20 cellular contexts compared by ENCODE assay signal in the genomic region with DNA sequence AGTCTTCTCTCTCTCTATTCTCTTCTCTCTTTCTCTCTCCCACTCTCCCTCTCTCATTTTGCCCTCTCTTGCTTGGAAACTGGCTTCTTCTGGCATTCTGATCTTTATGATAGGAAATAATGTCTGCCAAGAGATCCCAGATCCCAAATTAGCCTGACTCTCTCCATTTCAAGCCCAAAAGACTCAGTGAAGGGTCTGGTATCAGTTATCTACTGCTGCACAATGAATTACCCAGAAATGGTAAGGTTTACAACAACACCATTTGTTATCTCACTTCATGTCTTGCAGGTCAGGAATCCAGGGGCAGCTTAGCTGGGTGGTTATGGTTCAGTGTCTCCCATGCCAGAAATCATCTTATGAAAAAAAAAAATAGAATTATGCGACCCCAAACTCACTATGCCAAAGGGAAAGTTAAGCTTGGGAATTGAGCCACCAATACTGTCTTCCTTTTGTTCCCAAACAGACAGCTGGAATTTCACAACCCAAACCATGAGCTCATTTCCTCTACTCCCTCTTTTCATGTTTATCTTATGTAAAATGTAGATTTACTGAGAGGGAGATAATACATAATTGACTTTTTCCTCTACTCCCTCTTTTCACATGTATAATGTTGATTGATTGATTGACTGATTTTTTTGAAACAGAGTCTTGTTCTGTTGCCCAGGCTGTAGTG.
DNase-seq lines count a peak whose midpoint lies in the region; ATAC-seq and TF ChIP-seq lines count a peak whose summit lies in the region.
"Had no signal": no experiment of that assay in that cellular context is flagged by ENCODE, and none has a peak within 500 bp of the region (broad histone marks: within the 10 kb centered on the region; RNA-seq: fewer than 3 reads in every experiment).

No MANE protein-coding gene starts in this region.

- no CpG with 5 or more reads among the region's 1 CpG for WGBS in IMR-90 (ENCODE audit: extremely low coverage in 2 of 2, insufficient read length in 1 of 2), 2 experiments

- H3K14ac ChIP-seq in IMR-90 (replicated peaks; ENCODE audit: low read depth, low read length) = no peak overlapping the region

- no peak overlapping the region for H2AK9ac ChIP-seq in IMR-90 (replicated peaks; ENCODE audit: low read depth, low read length, poor library complexity)

- no peak overlapping the region for H3K4me3 ChIP-seq in AG10803 (ENCODE audit: low read length)
- H3K4me3 ChIP-seq in IMR-90 (ENCODE audit: insufficient read depth, low read depth, low read length) = no peak overlapping the region
- H3K4me3 ChIP-seq: pancreas had no signal

- H3K9me3 ChIP-seq in IMR-90 (ENCODE audit: control insufficient read depth, insufficient read depth, low read length) = no peaks in the 10 kb centered on the region
- H3K9me3 ChIP-seq: pancreas had no signal

- POLR2A ChIA-PET in IMR-90 (lab: Charles Lee; ENCODE audit: unreplicated experiment) = no interaction called here
- POLR2A ChIA-PET in RWPE1 (lab: Yijun Ruan, JAX; ENCODE audit: low non-redundant PET) = no interaction called here

- H3K4me1 Mint-ChIP-seq in endothelial cell (ENCODE audit: unreplicated experiment) (peaks cover 41% of the 10 kb centered on the region), mesothelial cell of epicardium (peaks cover 16% of the 10 kb centered on the region)
- H3K4me1 Mint-ChIP-seq: activated naive CD4-positive, alpha-beta T cell treated with anti-CD3 and anti-CD28 coated beads, Interleukin-2, amount 50 U/mL, for 24 hours; stimulated activated memory B cell treated with anti-CD40 and anti-IgM and Interleukin-4, amounts not matched to agents 10 μg/mL and 1 μg/mL and 100 μg/mL, for 72 hours had no signal

- H3K27me3 Mint-ChIP-seq in endothelial cell (ENCODE audit: unreplicated experiment) = peaks cover 1% of the 10 kb centered on the region
- H3K27me3 Mint-ChIP-seq in mesothelial cell of epicardium (ENCODE audit: low read depth) = peaks cover 28% of the 10 kb centered on the region

- H3K9me3 Mint-ChIP-seq in endothelial cell (ENCODE audit: unreplicated experiment) = no peaks in the 10 kb centered on the region
- no peaks in the 10 kb centered on the region for H3K9me3 Mint-ChIP-seq in mesothelial cell of epicardium
- H3K9me3 Mint-ChIP-seq: activated naive CD4-positive, alpha-beta T cell treated with anti-CD3 and anti-CD28 coated beads, Interleukin-2, amount 50 U/mL, for 24 hours; CD8-positive, alpha-beta T cell; HFFc6; stimulated activated memory B cell treated with anti-CD40 and anti-IgM and Interleukin-4, amounts not matched to agents 10 μg/mL and 1 μg/mL and 100 μg/mL, for 72 hours had no signal

- H3K27ac Mint-ChIP-seq in endothelial cell (ENCODE audit: unreplicated experiment) = peak overlapping the region; percentile 81
- H3K27ac Mint-ChIP-seq in mesothelial cell of epicardium = peak overlapping the region; percentile 64
- H3K27ac Mint-ChIP-seq: activated naive CD4-positive, alpha-beta T cell treated with anti-CD3 and anti-CD28 coated beads, Interleukin-2, amount 50 U/mL, for 24 hours; CD8-positive, alpha-beta T cell; HFFc6; stimulated activated memory B cell treated with anti-CD40 and anti-IgM and Interleukin-4, amounts not matched to agents 10 μg/mL and 1 μg/mL and 100 μg/mL, for 72 hours had no signal

- no peaks in the 10 kb centered on the region for H3K27me3 ChIP-seq in IMR-90 (ENCODE audit: control insufficient read depth, insufficient read depth, low read length)

- no peak overlapping the region for H3K9ac ChIP-seq in IMR-90 (ENCODE audit: low read depth, low read length)

- BruUV-seq in IMR-90 (replicated peaks; lab: Mats Ljungman, UMichigan) = no TSS peak

- CTCF ChIA-PET in IMR-90 (lab: Yijun Ruan, JAX) (interaction anchor here (0.6 kb wide), 1 partner anchor 93 kb away, joined by 5 read pairs; no protein-coding TSS in a partner anchor), RWPE1 (lab: Yijun Ruan, JAX) (interaction anchor here (0.6 to 1.1 kb wide), 2 partner anchors 535 to 665 kb away, joined by 3 to 4 read pairs; no protein-coding TSS in a partner anchor)

- H3K9me1 ChIP-seq in IMR-90 (ENCODE audit: insufficient read depth, low read length) = no peaks in the 10 kb centered on the region

- intact Hi-C loops in IMR-90 (cut with micrococcal nuclease) = no loop called here

- no peak overlapping the region for H3K4ac ChIP-seq in IMR-90 (ENCODE audit: low read depth, low read length)

- no peak for TF ChIP-seq CTCF in AG10803 (conservative IDR thresholded peaks at IDR 0.05; ENCODE audit: low read length)
- no peak for TF ChIP-seq CTCF in IMR-90 (conservative IDR thresholded peaks at IDR 0.05; ENCODE audit: low read depth, low read length)
- TF ChIP-seq CTCF in endothelial cell (IDR thresholded peaks at IDR 0.05; ENCODE audit: unreplicated experiment) = no peak
- TF ChIP-seq CTCF in mesothelial cell of epicardium (IDR thresholded peaks at IDR 0.05; ENCODE audit: unreplicated experiment) = no peak
- no peak for TF ChIP-seq CTCF in RWPE1 (conservative IDR thresholded peaks at IDR 0.05; ENCODE audit: low read depth)

- H4K5ac ChIP-seq in IMR-90 (ENCODE audit: low read depth, low read length) = no peak overlapping the region

- no peaks in the 10 kb centered on the region for H3K79me1 ChIP-seq in IMR-90 (ENCODE audit: low read depth in 1 of 2, low read length in 2 of 2)

- H3K36me3 Mint-ChIP-seq in endothelial cell (ENCODE audit: low read depth, unreplicated experiment) (no peaks in the 10 kb centered on the region), mesothelial cell of epicardium (no peaks in the 10 kb centered on the region)
- H3K36me3 Mint-ChIP-seq: activated naive CD4-positive, alpha-beta T cell treated with anti-CD3 and anti-CD28 coated beads, Interleukin-2, amount 50 U/mL, for 24 hours; CD8-positive, alpha-beta T cell; stimulated activated memory B cell treated with anti-CD40 and anti-IgM and Interleukin-4, amounts not matched to agents 10 μg/mL and 1 μg/mL and 100 μg/mL, for 72 hours had no signal

- no peak overlapping the region for H4K91ac ChIP-seq in IMR-90 (ENCODE audit: insufficient read depth, low read depth, low read length)

- ATAC-seq in IMR-90 (ENCODE audit: low read depth) (no peak), GM18873 (IDR thresholded peaks at IDR 0.05; ENCODE audit: low FRiP score, unreplicated experiment) (no peak), GM21515 (IDR thresholded peaks at IDR 0.05; ENCODE audit: unreplicated experiment) (no peak)
- ATAC-seq: CD8-positive, alpha-beta T cell; pancreas; stimulated activated memory B cell treated with anti-CD40 and anti-IgM and Interleukin-4, amounts not matched to agents 10 μg/mL and 1 μg/mL and 100 μg/mL, for 72 hours had no signal

- H3K56ac ChIP-seq in IMR-90 (ENCODE audit: extremely low read depth, insufficient read depth, low read length) = no peak overlapping the region

- H2BK120ac ChIP-seq in IMR-90 (ENCODE audit: low read depth, low read length) = no peak overlapping the region

- H3K27ac ChIP-seq in IMR-90 (ENCODE audit: insufficient read depth, low read length) (no peak overlapping the region), RWPE1 (no peak overlapping the region)
- H3K27ac ChIP-seq: pancreas had no signal

- no peak overlapping the region for H3K4me2 ChIP-seq in IMR-90 (ENCODE audit: low read depth, low read length)

- peak; percentile 16 for DNase-seq in AG10803 (ENCODE audit: low read depth)
- peak; percentile 22 for DNase-seq in IMR-90
- DNase-seq in endothelial cell (ENCODE audit: low spot score) = no peak
- DNase-seq in mesothelial cell of epicardium (ENCODE audit: low spot score in 2 of 2, unreplicated experiment in 2 of 2) = no peak
- no peak for DNase-seq in RWPE1 (ENCODE audit: low spot score)
- no peak for DNase-seq in activated naive CD4-positive, alpha-beta T cell treated with anti-CD3 and anti-CD28 coated beads, Interleukin-2, amount 50 U/mL, for 16 hours
- DNase-seq: ACHN; activated CD4-positive, alpha-beta T cell treated with anti-CD3 and anti-CD28 coated beads for 4 hours; activated T-cell treated with anti-CD3 and anti-CD28 coated beads for 4 hours; CD8-positive, alpha-beta T cell; effector CD4-positive, alpha-beta T cell; HFFc6; midbrain; NCI-H1105 treated with DMSO at 0.1 percent for 48 hours; pancreas; SHP77 had no signal

- H3K4me3 Mint-ChIP-seq in endothelial cell (ENCODE audit: unreplicated experiment) (no peak overlapping the region), mesothelial cell of epicardium (no peak overlapping the region)
- H3K4me3 Mint-ChIP-seq: activated naive CD4-positive, alpha-beta T cell treated with anti-CD3 and anti-CD28 coated beads, Interleukin-2, amount 50 U/mL, for 24 hours; CD8-positive, alpha-beta T cell; HFFc6; stimulated activated memory B cell treated with anti-CD40 and anti-IgM and Interleukin-4, amounts not matched to agents 10 μg/mL and 1 μg/mL and 100 μg/mL, for 72 hours had no signal

- no peak overlapping the region for H3K18ac ChIP-seq in IMR-90 (ENCODE audit: low read depth, low read length)

- H2AFZ ChIP-seq in IMR-90 (replicated peaks; ENCODE audit: low read length, poor library complexity) = no peak overlapping the region

- no peak overlapping the region for H2BK5ac ChIP-seq in IMR-90 (ENCODE audit: low read depth, low read length, poor library complexity, severe bottlenecking)

- in situ Hi-C loops in IMR-90 (cut with MboI; ENCODE audit: low sequenced_read_pairs) = no loop called here

- no peak overlapping the region for H3K23ac ChIP-seq in IMR-90 (ENCODE audit: low read depth, low read length)

- H3K4me1 ChIP-seq in IMR-90 (ENCODE audit: control insufficient read depth, insufficient read depth, low read length) = no peaks in the 10 kb centered on the region
- H3K4me1 ChIP-seq: pancreas had no signal

- no peaks in the 10 kb centered on the region for H3K36me3 ChIP-seq in IMR-90 (ENCODE audit: control insufficient read depth, insufficient read depth, low read length)
- H3K36me3 ChIP-seq: pancreas had no signal

- no peak overlapping the region for H4K8ac ChIP-seq in IMR-90 (ENCODE audit: low read depth in 2 of 2, low read length in 2 of 2)

- H2BK15ac ChIP-seq in IMR-90 (ENCODE audit: low read depth, low read length) = no peak overlapping the region

- TF ChIP-seq RAD21 in IMR-90 (IDR thresholded peaks at IDR 0.05; ENCODE audit: low read length) = no peak

- dilution Hi-C loops in IMR-90 (cut with HindIII; ENCODE audit: low sequenced_read_pairs, unreplicated experiment) = no loop called here

- no peak overlapping the region for H2BK20ac ChIP-seq in IMR-90 (ENCODE audit: low read depth, low read length)

- no peaks in the 10 kb centered on the region for H4K20me1 ChIP-seq in IMR-90 (ENCODE audit: insufficient read depth, low read length)

- no peak overlapping the region for H2AK5ac ChIP-seq in IMR-90 (ENCODE audit: low read depth, low read length)

- no peak for TF ChIP-seq POLR2A in IMR-90 (IDR thresholded peaks at IDR 0.05; ENCODE audit: low read depth, low read length)

Comparison
In these comparisons a context has a peak if more than half of its experiments do, and no peak if none do; other contexts are left out.
1. DNase-seq: peak in AG10803 (single experiment) and IMR-90 (single experiment); none in endothelial cell (single experiment), mesothelial cell of epicardium (0 of 2), RWPE1 (single experiment) and activated naive CD4-positive, alpha-beta T cell treated with anti-CD3 and anti-CD28 coated beads, Interleukin-2, amount 50 U/mL, for 16 hours (single experiment).